ENCODE assay signal across 17 cellular contexts in genomic region chr17:20033410-20033809, GRCh38.
"Had no signal": no experiment of that assay in that cellular context is flagged by ENCODE, and none has a peak within 500 bp of the region (broad histone marks: within the 10 kb centered on the region; RNA-seq: fewer than 3 reads in every experiment).

No MANE protein-coding gene starts in this region.

- DNase-seq: effector memory CD8-positive, alpha-beta T cell; gastrocnemius medialis; glutamatergic neuron; islet precursor cell; left ventricle myocardium superior; mesenchymal stem cell; midbrain; occipital lobe; pancreas; right cardiac atrium; small intestine; stimulated activated CD4-positive, alpha-beta T cell treated with anti-CD3 and anti-CD28 coated beads, Interleukin-12 subunit alpha, Interleukin-12 subunit beta, amount 100 ng/mL, for 4 hours; stimulated activated naive CD4-positive, alpha-beta T cell; stomach; substantia nigra; trophoblast cell had no signal

- ATAC-seq: effector memory CD8-positive, alpha-beta T cell; gastrocnemius medialis; left ventricle myocardium superior; natural killer cell treated with Interleukin-12 subunit alpha and Interleukin-12 subunit beta and Interleukin-15 and Interleukin-18, amount 100 ng/mL, for 72 hours; right cardiac atrium had no signal
